24 cellular contexts compared by ENCODE assay signal in genomic region chr3:122955916-122956684, GRCh38.
DNase-seq lines count a peak whose midpoint lies in the region; ATAC-seq, FAIRE-seq and TF ChIP-seq lines count a peak whose summit lies in the region.
"Had no signal": no experiment of that assay in that cellular context is flagged by ENCODE, and none has a peak within 500 bp of the region (broad histone marks: within the 10 kb centered on the region; RNA-seq: fewer than 3 reads in every experiment).

No MANE protein-coding gene starts in this region.

- peak overlapping the region; percentile 4 for H3K23ac ChIP-seq in mesendoderm (ENCODE audit: low read length)

- H2BK15ac ChIP-seq in mesendoderm (replicated peaks; ENCODE audit: low read depth) = no peak overlapping the region

- H2BK120ac ChIP-seq in mesendoderm (ENCODE audit: low read depth, low read length) = no peak overlapping the region

- H3K79me2 ChIP-seq in mesendoderm (ENCODE audit: control insufficient read depth, insufficient read depth, low read length) = no peaks in the 10 kb centered on the region

- TF ChIP-seq CTCF in chondrocyte (IDR thresholded peaks at IDR 0.05) (no peak), heart right ventricle (IDR thresholded peaks at IDR 0.05) (no peak), sigmoid colon (IDR thresholded peaks at IDR 0.05) (no peak)

- H3K36me3 Mint-ChIP-seq in chondrocyte (ENCODE audit: low read depth) = peaks cover 12% of the 10 kb centered on the region

- intact Hi-C loops in heart right ventricle (cut with DNase I) = loop anchor here in 1 of 10 donors (2.0 kb wide), 1 partner anchor 19 kb away; no protein-coding TSS in a partner anchor
- intact Hi-C loops in sigmoid colon (cut with DNase I) = no loop called here

- H4K5ac ChIP-seq in mesendoderm (ENCODE audit: low read length) = no peak overlapping the region

- H4K8ac ChIP-seq in mesendoderm (ENCODE audit: low read depth, low read length) = no peak overlapping the region

- peak; percentile 15 to 69 (median 44) for ATAC-seq in heart right ventricle
- ATAC-seq: HepG2 had no signal

- H3K18ac ChIP-seq in mesendoderm (ENCODE audit: low read length) = no peak overlapping the region

- H3K4me3 Mint-ChIP-seq in chondrocyte (ENCODE audit: unreplicated experiment) = no peak overlapping the region

- H3K4me3 ChIP-seq in heart right ventricle (peak overlapping the region in 1 of 10 donors; percentile 29), mesendoderm (ENCODE audit: low read length) (no peak overlapping the region), sigmoid colon (no peak overlapping the region)
- H3K4me3 ChIP-seq: HAP-1 had no signal

- H3K27ac ChIP-seq in heart right ventricle (peak overlapping the region in 9 of 10 donors; percentile 68 to 92 (median 86)), mesendoderm (ENCODE audit: low read depth, low read length) (no peak overlapping the region), sigmoid colon (peak overlapping the region in 1 of 4 donors; percentile 59)
- H3K27ac ChIP-seq: HL-60, RWPE1 had no signal

- no peak overlapping the region for H3K56ac ChIP-seq in mesendoderm (ENCODE audit: low read length)

- 55 to 63% methylated on average over 20 of the region's 20 CpGs for WGBS in heart right ventricle, 2 donors
- no CpG with 5 or more reads among the region's 20 CpGs for WGBS in mesendoderm (ENCODE audit: extremely low coverage, insufficient coverage, low lambda C conversion rate)
- 88 to 91% methylated on average over 20 of the region's 20 CpGs for WGBS in sigmoid colon, 2 donors

- H3K27me3 ChIP-seq in heart right ventricle (no peaks in the 10 kb centered on the region), mesendoderm (ENCODE audit: insufficient read depth, low read length, poor library complexity) (no peaks in the 10 kb centered on the region), sigmoid colon (no peaks in the 10 kb centered on the region)
- H3K27me3 ChIP-seq: BE2C had no signal

- TF ChIP-seq EP300 in sigmoid colon (IDR thresholded peaks at IDR 0.05) = no peak

- H3K4me1 Mint-ChIP-seq in chondrocyte (ENCODE audit: low read depth) = peaks cover 37% of the 10 kb centered on the region

- H3K9me3 Mint-ChIP-seq in chondrocyte (ENCODE audit: low read depth) = no peaks in the 10 kb centered on the region

- TF ChIP-seq POLR2A in sigmoid colon (IDR thresholded peaks at IDR 0.05) = no peak

- no peak overlapping the region for H3K4me2 ChIP-seq in mesendoderm (ENCODE audit: low read length)

- DNase-seq in chondrocyte (ENCODE audit: low spot score) (no peak), heart right ventricle (peak; percentile 27 to 33), mesendoderm (no peak), urothelium cell line (ENCODE audit: low spot score) (no peak), kidney tubule cell (ENCODE audit: low spot score) (no peak), sigmoid colon (no peak)
- DNase-seq in stimulated activated CD4-positive, alpha-beta T cell treated with anti-CD3 and anti-CD28 coated beads, Interleukin-2, amount 100 ng/mL, for 48 hours = no peak
- DNase-seq: BE2C; DMS53; GF-D8; KBM-7; MM.1S; NCI-H1092; NCI-H1436; NCI-H2029; NCI-H226; NCI-H524; NCI-H774; NK-92 treated with Interleukin-12 subunit alpha and Interleukin-12 subunit beta, amount 100 ng/mL, for 24 hours had no signal

- no peak overlapping the region for H3K9ac ChIP-seq in mesendoderm (ENCODE audit: low read length)

- H3K27me3 Mint-ChIP-seq in chondrocyte (ENCODE audit: low read depth) = peaks cover 3% of the 10 kb centered on the region

- no peak overlapping the region for H2AK5ac ChIP-seq in mesendoderm (ENCODE audit: low read length)

- H3K4me1 ChIP-seq in heart right ventricle (peaks cover 21 to 82% (median 39%) of the 10 kb centered on the region in 9 donors), mesendoderm (ENCODE audit: control insufficient read depth, low read depth, low read length) (peaks cover 16% of the 10 kb centered on the region), sigmoid colon (peaks cover 0 to 25% (median 24%) of the 10 kb centered on the region in 4 donors)

- H3K36me3 ChIP-seq in heart right ventricle = peaks cover 0 to 20% (median 0%) of the 10 kb centered on the region in 9 donors
- no peaks in the 10 kb centered on the region for H3K36me3 ChIP-seq in mesendoderm (ENCODE audit: control insufficient read depth, insufficient read depth, low read length)
- H3K36me3 ChIP-seq in sigmoid colon = no peaks in the 10 kb centered on the region
- H3K36me3 ChIP-seq: BE2C, HAP-1 had no signal

- H2BK5ac ChIP-seq in mesendoderm (ENCODE audit: low read length) = no peak overlapping the region

- no peaks in the 10 kb centered on the region for H3K79me1 ChIP-seq in mesendoderm (ENCODE audit: low read length)

- no peak overlapping the region for H3K4ac ChIP-seq in mesendoderm (ENCODE audit: low read depth, low read length)

- FAIRE-seq in urothelium cell line (lab: Jason Lieb, UNC) = peak; percentile 17
- FAIRE-seq: D721Med, HepG2 had no signal

- H3K9me3 ChIP-seq in heart right ventricle (no peaks in the 10 kb centered on the region), sigmoid colon (no peaks in the 10 kb centered on the region)
- H3K9me3 ChIP-seq: BE2C, HAP-1 had no signal

- peak overlapping the region; percentile 17 for H3K27ac Mint-ChIP-seq in chondrocyte (ENCODE audit: unreplicated experiment)

Comparison
In these comparisons a context has a peak if more than half of its experiments do, and no peak if none do; other contexts are left out.
1. DNase-seq: peak in heart right ventricle (2 of 2); none in chondrocyte (single experiment), mesendoderm (single experiment), urothelium cell line (single experiment), stimulated activated CD4-positive, alpha-beta T cell treated with anti-CD3 and anti-CD28 coated beads, Interleukin-2, amount 100 ng/mL, for 48 hours (0 of 2), kidney tubule cell (single experiment) and sigmoid colon (single experiment).